1 cellular context compared by ENCODE assay signal in the genomic region with DNA sequence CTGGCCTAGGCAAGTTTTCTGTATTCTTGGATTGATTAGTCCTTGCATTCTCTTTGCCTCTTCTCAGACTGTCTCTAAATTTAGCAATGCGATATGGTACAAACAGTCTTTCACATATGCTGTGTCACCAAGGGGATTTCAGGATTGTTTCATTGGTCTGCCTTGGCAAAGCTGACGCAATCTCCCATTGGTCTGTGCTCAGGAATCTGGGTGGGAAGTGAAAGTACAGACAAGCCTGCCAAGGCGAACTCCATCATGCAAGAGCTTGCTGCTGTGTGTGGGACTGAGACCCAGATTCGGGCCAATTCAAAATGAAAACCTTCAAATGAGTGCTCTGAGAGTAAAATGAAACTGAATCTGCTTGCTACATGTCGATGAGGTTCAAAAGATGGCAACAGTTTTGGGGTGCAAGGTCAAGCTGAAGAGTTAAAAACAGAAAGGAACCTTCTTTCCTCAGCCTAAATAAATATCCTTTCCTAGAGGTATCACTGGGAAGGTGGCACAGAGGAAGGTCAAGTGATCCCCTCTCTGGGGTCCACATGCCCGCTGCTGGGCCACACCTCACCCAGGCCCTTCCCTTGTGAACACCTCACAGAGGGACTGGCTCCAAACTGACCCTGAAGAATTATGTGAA.
TF ChIP-seq lines count a peak whose summit lies in the region.

No MANE protein-coding gene starts in this region.

TF ChIP-seq in HepG2, 621 proteins besides CTCF, POLR2A, EP300 and RAD21 (continued from another document):
- TF ChIP-seq ZNF12 (CRISPR knock-in tag; IDR thresholded peaks at IDR 0.05): no peak
- no peak for TF ChIP-seq JUND (CRISPR knock-in tag; IDR thresholded peaks at IDR 0.05)
- no peak for TF ChIP-seq CREM (IDR thresholded peaks at IDR 0.05)
- TF ChIP-seq CREM (CRISPR knock-in tag; IDR thresholded peaks at IDR 0.05): no peak
- TF ChIP-seq SP140L (CRISPR knock-in tag; IDR thresholded peaks at IDR 0.05; ENCODE audit: borderline replicate concordance): no peak
- TF ChIP-seq ATAD3A (CRISPR knock-in tag; IDR thresholded peaks at IDR 0.05): no peak
- TF ChIP-seq, protein P1, sequence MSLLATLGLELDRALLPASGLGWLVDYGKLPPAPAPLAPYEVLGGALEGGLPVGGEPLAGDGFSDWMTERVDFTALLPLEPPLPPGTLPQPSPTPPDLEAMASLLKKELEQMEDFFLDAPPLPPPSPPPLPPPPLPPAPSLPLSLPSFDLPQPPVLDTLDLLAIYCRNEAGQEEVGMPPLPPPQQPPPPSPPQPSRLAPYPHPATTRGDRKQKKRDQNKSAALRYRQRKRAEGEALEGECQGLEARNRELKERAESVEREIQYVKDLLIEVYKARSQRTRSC (CRISPR knock-in tag; IDR thresholded peaks at IDR 0.05; ENCODE audit: low read depth): no peak
- TF ChIP-seq ZNF224 (CRISPR knock-in tag; IDR thresholded peaks at IDR 0.05): no peak
- TF ChIP-seq RBM39 (IDR thresholded peaks at IDR 0.05; ENCODE audit: low read depth, low read length, poor library complexity, severe bottlenecking): no peak
